13 cellular contexts compared by ENCODE assay signal in genomic region chr11:77038825-77039326, GRCh38. TPM values are rescaled to one million over a fixed set of nuclear protein-coding genes. Genes with fewer than 3 reads are reported as not detected.
A peak's percentile ranks its signal among the peaks of the same experiment; 100 is the strongest.
DNase-seq lines count a peak whose midpoint lies in the region; ATAC-seq, FAIRE-seq and TF ChIP-seq lines count a peak whose summit lies in the region.
"Had no signal": no experiment of that assay in that cellular context is flagged by ENCODE, and none has a peak within 500 bp of the region (broad histone marks: within the 10 kb centered on the region; RNA-seq: fewer than 3 reads in every experiment).

No MANE protein-coding gene starts in this region.

- H3K4me3 ChIP-seq in astrocyte (ENCODE audit: insufficient read depth, low read depth, low read length), result no peak overlapping the region
- no peak overlapping the region for H3K4me3 ChIP-seq in transverse colon
- H3K4me3 ChIP-seq in tibial nerve, result no peak overlapping the region

- no peaks in the 10 kb centered on the region for H3K36me3 Mint-ChIP-seq in activated CD8-positive, alpha-beta memory T cell treated with anti-CD3 and anti-CD28 coated beads, Interleukin-2, amount 10 ng/mL, durations not matched to agents 7 days and 5 days
- H3K36me3 Mint-ChIP-seq in astrocyte (ENCODE audit: low read depth, unreplicated experiment), result peaks cover 5% of the 10 kb centered on the region
- H3K36me3 Mint-ChIP-seq in stimulated activated memory B cell treated with anti-CD40 and anti-IgM and Interleukin-4, amounts not matched to agents 10 μg/mL and 1 μg/mL and 100 μg/mL, for 72 hours, result no peaks in the 10 kb centered on the region

- TF ChIP-seq CTCF in astrocyte (IDR thresholded peaks at IDR 0.05; ENCODE audit: insufficient read depth, low read depth, low read length) (no peak), transverse colon (IDR thresholded peaks at IDR 0.05) (no peak), tibial nerve (IDR thresholded peaks at IDR 0.05) (no peak)

- H3K9me3 ChIP-seq in astrocyte (ENCODE audit: insufficient read depth, low read depth, low read length), result peaks cover 3% of the 10 kb centered on the region
- H3K9me3 ChIP-seq in transverse colon, result no peaks in the 10 kb centered on the region
- H3K9me3 ChIP-seq in tibial nerve, result no peaks in the 10 kb centered on the region
- H3K9me3 ChIP-seq: esophagus squamous epithelium, upper lobe of left lung had no signal

- no peaks in the 10 kb centered on the region for H3K9me3 Mint-ChIP-seq in activated CD8-positive, alpha-beta memory T cell treated with anti-CD3 and anti-CD28 coated beads, Interleukin-2, amount 10 ng/mL, durations not matched to agents 7 days and 5 days (ENCODE audit: low read depth)
- H3K9me3 Mint-ChIP-seq in astrocyte (ENCODE audit: unreplicated experiment), result peaks cover 13% of the 10 kb centered on the region
- no peaks in the 10 kb centered on the region for H3K9me3 Mint-ChIP-seq in stimulated activated memory B cell treated with anti-CD40 and anti-IgM and Interleukin-4, amounts not matched to agents 10 μg/mL and 1 μg/mL and 100 μg/mL, for 72 hours

- no peak overlapping the region for H2AFZ ChIP-seq in astrocyte (ENCODE audit: low read depth, low read length)

- H4K20me1 ChIP-seq in astrocyte (ENCODE audit: insufficient read depth, low read length), result no peaks in the 10 kb centered on the region

- H3K27me3 ChIP-seq in astrocyte (ENCODE audit: insufficient read depth, low read length) (peaks cover 8% of the 10 kb centered on the region), transverse colon (peaks cover 30% of the 10 kb centered on the region), tibial nerve (peaks cover 0 to 44% of the 10 kb centered on the region in 2 donors)

- in situ Hi-C loops in KBM-7 (cut with MboI; ENCODE audit: low pct_unique_long_range_greater_than_20kb, low sequenced_read_pairs) (no loop called here), transverse colon (cut with MboI; ENCODE audit: low pct_ligation_motif_present in 1 of 4, low pct_unique_long_range_greater_than_20kb in 1 of 4, low sequenced_read_pairs in 3 of 4) (loop anchor here in 3 of 4 donors (25.0 kb wide), 3 partner anchors 148 to 302 kb away; no protein-coding TSS in a partner anchor)

- FAIRE-seq in astrocyte (lab: Jason Lieb, UNC), result no peak
- FAIRE-seq: bronchial epithelial cell had no signal

- TF ChIP-seq POLR2A in transverse colon (IDR thresholded peaks at IDR 0.05) (no peak), tibial nerve (IDR thresholded peaks at IDR 0.05) (no peak)

- no peaks in the 10 kb centered on the region for H3K36me3 ChIP-seq in astrocyte (ENCODE audit: insufficient read depth, low read length)
- no peaks in the 10 kb centered on the region for H3K36me3 ChIP-seq in transverse colon
- H3K36me3 ChIP-seq in tibial nerve, result no peaks in the 10 kb centered on the region
- H3K36me3 ChIP-seq: esophagus squamous epithelium, upper lobe of left lung had no signal

- H3K4me2 ChIP-seq in astrocyte (ENCODE audit: low read length), result peak overlapping the region; percentile 80

- H3K4me1 ChIP-seq in astrocyte (ENCODE audit: insufficient read depth, low read length) (peaks cover 8% of the 10 kb centered on the region), transverse colon (peaks cover 9 to 27% (median 17%) of the 10 kb centered on the region in 4 donors), tibial nerve (peaks cover 0 to 14% (median 6%) of the 10 kb centered on the region in 4 donors)

- H3K27ac ChIP-seq in astrocyte (ENCODE audit: low read depth, low read length) (no peak overlapping the region), transverse colon (peak overlapping the region in 2 of 4 donors; percentile 14 to 25), tibial nerve (no peak overlapping the region)
- H3K27ac ChIP-seq: esophagus squamous epithelium, upper lobe of left lung had no signal

- no peak overlapping the region for H3K9ac ChIP-seq in astrocyte (ENCODE audit: low read length)

- H3K27ac Mint-ChIP-seq in activated CD8-positive, alpha-beta memory T cell treated with anti-CD3 and anti-CD28 coated beads, Interleukin-2, amount 10 ng/mL, durations not matched to agents 7 days and 5 days, result no peak overlapping the region
- no peak overlapping the region for H3K27ac Mint-ChIP-seq in astrocyte (ENCODE audit: unreplicated experiment)
- H3K27ac Mint-ChIP-seq in stimulated activated memory B cell treated with anti-CD40 and anti-IgM and Interleukin-4, amounts not matched to agents 10 μg/mL and 1 μg/mL and 100 μg/mL, for 72 hours, result peak overlapping the region; percentile 61

- intact Hi-C loops in transverse colon (cut with DNase I; ENCODE audit: low total_unique reads), result no loop called here

- H3K4me3 Mint-ChIP-seq in activated CD8-positive, alpha-beta memory T cell treated with anti-CD3 and anti-CD28 coated beads, Interleukin-2, amount 10 ng/mL, durations not matched to agents 7 days and 5 days, result peak overlapping the region; percentile 1
- peak overlapping the region; percentile 64 for H3K4me3 Mint-ChIP-seq in astrocyte (ENCODE audit: unreplicated experiment)
- H3K4me3 Mint-ChIP-seq in stimulated activated memory B cell treated with anti-CD40 and anti-IgM and Interleukin-4, amounts not matched to agents 10 μg/mL and 1 μg/mL and 100 μg/mL, for 72 hours, result peak overlapping the region; percentile 59

- H3K27me3 Mint-ChIP-seq in activated CD8-positive, alpha-beta memory T cell treated with anti-CD3 and anti-CD28 coated beads, Interleukin-2, amount 10 ng/mL, durations not matched to agents 7 days and 5 days, result peaks cover 52% of the 10 kb centered on the region
- H3K27me3 Mint-ChIP-seq in astrocyte (ENCODE audit: low read depth, unreplicated experiment), result peaks cover 32% of the 10 kb centered on the region
- H3K27me3 Mint-ChIP-seq in stimulated activated memory B cell treated with anti-CD40 and anti-IgM and Interleukin-4, amounts not matched to agents 10 μg/mL and 1 μg/mL and 100 μg/mL, for 72 hours, result peaks cover 65% of the 10 kb centered on the region

- H3K79me2 ChIP-seq in astrocyte (ENCODE audit: insufficient read depth, low read length), result no peaks in the 10 kb centered on the region

- CTCF ChIA-PET in activated CD8-positive, alpha-beta memory T cell treated with anti-CD3 and anti-CD28 coated beads, Interleukin-2, amount 10 ng/mL, durations not matched to agents 7 days and 5 days (lab: Charles Lee), result interaction anchor here (1.5 to 2.9 kb wide), 3 partner anchors 9 to 120 kb away, joined by 5 to 22 read pairs (median 6); no protein-coding TSS in a partner anchor

- WGBS in transverse colon (ENCODE audit: low coverage in 1 of 2), 2 donors, result 73 to 80% methylated on average over 9 to 16 of the region's 16 CpGs
- 71 to 77% methylated on average over 16 of the region's 16 CpGs for WGBS in tibial nerve, 2 donors

- DNase-seq in activated CD8-positive, alpha-beta memory T cell treated with anti-CD3 and anti-CD28 coated beads, Interleukin-2, amount 10 ng/mL, durations not matched to agents 7 days and 5 days, result no peak
- no peak for DNase-seq in activated CD8-positive, alpha-beta memory T cell treated with anti-CD3 and anti-CD28 coated beads, Interleukin-2, amount 50 U/mL, for 4 hours
- DNase-seq in KBM-7 (peak; percentile 28), astrocyte (ENCODE audit: low read depth) (no peak), NCI-H1694 (lab: John Stamatoyannopoulos, UW) (no peak), transverse colon (no peak), tibial nerve (ENCODE audit: low spot score in 2 of 2) (no peak)
- DNase-seq: esophagus squamous epithelium; RPMI8226; stimulated activated CD4-positive, alpha-beta T cell treated with anti-CD3 and anti-CD28 coated beads, Interleukin-4, amount 100 ng/mL, for 4 hours had no signal

- peaks cover 8% of the 10 kb centered on the region for H3K4me1 Mint-ChIP-seq in activated CD8-positive, alpha-beta memory T cell treated with anti-CD3 and anti-CD28 coated beads, Interleukin-2, amount 10 ng/mL, durations not matched to agents 7 days and 5 days
- peaks cover 4% of the 10 kb centered on the region for H3K4me1 Mint-ChIP-seq in astrocyte (ENCODE audit: low read depth, unreplicated experiment)
- peaks cover 32% of the 10 kb centered on the region for H3K4me1 Mint-ChIP-seq in stimulated activated memory B cell treated with anti-CD40 and anti-IgM and Interleukin-4, amounts not matched to agents 10 μg/mL and 1 μg/mL and 100 μg/mL, for 72 hours

- TF ChIP-seq EP300 in transverse colon (IDR thresholded peaks at IDR 0.05; ENCODE audit: low read depth) (no peak), tibial nerve (IDR thresholded peaks at IDR 0.05) (no peak)

- no peak for ATAC-seq in activated CD8-positive, alpha-beta memory T cell treated with anti-CD3 and anti-CD28 coated beads, Interleukin-2, amount 10 ng/mL, durations not matched to agents 7 days and 5 days
- ATAC-seq in stimulated activated memory B cell treated with anti-CD40 and anti-IgM and Interleukin-4, amounts not matched to agents 10 μg/mL and 1 μg/mL and 100 μg/mL, for 72 hours, result peak; percentile 91

RNA-seq across cellular contexts. Expression of gene B3GNT6, which starts 4.7 kb away (rescaled TPM):
- total RNA-seq in activated CD8-positive, alpha-beta memory T cell treated with anti-CD3 and anti-CD28 coated beads, Interleukin-2, amount 10 ng/mL, durations not matched to agents 7 days and 5 days, result not detected
- total RNA-seq in astrocyte, result not detected in 2 replicates
- 10 to 100 TPM; 64.7 to 88.1 (median 72.0) TPM for total RNA-seq in transverse colon
- total RNA-seq in tibial nerve, result not detected

RNA-seq across cellular contexts. Expression of gene CAPN5, which starts 27.9 kb away (rescaled TPM):
- total RNA-seq in activated CD8-positive, alpha-beta memory T cell treated with anti-CD3 and anti-CD28 coated beads, Interleukin-2, amount 10 ng/mL, durations not matched to agents 7 days and 5 days, result under 1 TPM; 0.20 to 0.28 TPM
- total RNA-seq in astrocyte (13.1 and 17.4 TPM in 2 replicates), transverse colon (100 to 1,000 TPM; 210 to 290 (median 214) TPM), tibial nerve (10 to 100 TPM; 15.9 to 24.5 (median 19.8) TPM)

Comparison
In these comparisons a context has a peak if more than half of its experiments do, and no peak if none do; other contexts are left out.
1. H3K4me3 Mint-ChIP-seq: peak in every context shown above with its lines; median percentile 64 in astrocyte; 59 in stimulated activated memory B cell treated with anti-CD40 and anti-IgM and Interleukin-4, amounts not matched to agents 10 μg/mL and 1 μg/mL and 100 μg/mL, for 72 hours; 1 in activated CD8-positive, alpha-beta memory T cell treated with anti-CD3 and anti-CD28 coated beads, Interleukin-2, amount 10 ng/mL, durations not matched to agents 7 days and 5 days.
2. RNA of gene B3GNT6, which starts 4.7 kb away (total RNA-seq): 64.7 to 88.1 TPM in transverse colon; not detected in activated CD8-positive, alpha-beta memory T cell treated with anti-CD3 and anti-CD28 coated beads, Interleukin-2, amount 10 ng/mL, durations not matched to agents 7 days and 5 days, not detected in astrocyte and not detected in tibial nerve; every median in the first group is over 10 times any median in the second.
3. RNA of gene CAPN5, which starts 27.9 kb away (total RNA-seq): 210 to 290 TPM in transverse colon, 15.9 to 24.5 TPM in tibial nerve and 13.1 to 17.4 TPM in astrocyte; 0.20 to 0.28 TPM in activated CD8-positive, alpha-beta memory T cell treated with anti-CD3 and anti-CD28 coated beads, Interleukin-2, amount 10 ng/mL, durations not matched to agents 7 days and 5 days; every median in the first group is over 10 times any median in the second.